In genomic region chr17:29619251-29619650, GRCh38 we compare ENCODE assay signal across 8 cellular contexts. TPM values are rescaled to one million over a fixed set of nuclear protein-coding genes. Genes with fewer than 3 reads are reported as not detected.
DNase-seq lines count a peak whose midpoint lies in the region; ATAC-seq and TF ChIP-seq lines count a peak whose summit lies in the region.

No MANE protein-coding gene starts in this region.

- H3K36me3 Mint-ChIP-seq in T-helper 2 cell treated with Interferon-gamma antibody and Interleukin-4, amounts not matched to agents 5 μg/mL and 100 μg/mL, for 36 hours (ENCODE audit: low read depth) = no peaks in the 10 kb centered on the region

- no peak for ATAC-seq in HG02798 (IDR thresholded peaks at IDR 0.05; ENCODE audit: poor library complexity, unreplicated experiment)

- no peaks in the 10 kb centered on the region for H3K9me3 ChIP-seq in adrenal gland (replicated peaks in 1 of 3)

- H3K9me3 Mint-ChIP-seq in T-helper 2 cell treated with Interferon-gamma antibody and Interleukin-4, amounts not matched to agents 5 μg/mL and 100 μg/mL, for 36 hours = no peaks in the 10 kb centered on the region

- peaks cover 11% of the 10 kb centered on the region for H3K27me3 Mint-ChIP-seq in T-helper 2 cell treated with Interferon-gamma antibody and Interleukin-4, amounts not matched to agents 5 μg/mL and 100 μg/mL, for 36 hours (ENCODE audit: low read depth)

- H3K27ac ChIP-seq in adrenal gland = no peak overlapping the region

- DNase-seq in stimulated activated CD4-positive, alpha-beta T cell treated with anti-CD3 and anti-CD28 coated beads, Interleukin-15, amount 100 ng/mL, for 24 hours = peak; percentile 34
- DNase-seq in stimulated activated CD4-positive, alpha-beta T cell treated with anti-CD3 and anti-CD28 coated beads, Interleukin-4, amount 100 ng/mL, for 1 hour = no peak
- peak; percentile 76 for DNase-seq in NCI-H69 (lab: John Stamatoyannopoulos, UW)
- DNase-seq in fibroblast of mammary gland (ENCODE audit: low read depth) = peak; percentile 48
- DNase-seq in adrenal gland = no peak
- DNase-seq in DMS153 (lab: John Stamatoyannopoulos, UW) = no peak
- DNase-seq in T-helper 2 cell treated with Interferon-gamma antibody and Interleukin-4, amounts not matched to agents 5 μg/mL and 100 μg/mL, for 36 hours (ENCODE audit: low spot score) = no peak

- H3K4me3 ChIP-seq in fibroblast of mammary gland (ENCODE audit: control insufficient read depth, low read depth, low read length) = no peak overlapping the region
- no peak overlapping the region for H3K4me3 ChIP-seq in adrenal gland

- TF ChIP-seq CTCF in fibroblast of mammary gland (conservative IDR thresholded peaks at IDR 0.05; ENCODE audit: control insufficient read depth, insufficient read depth, low read depth, low read length) = peak; percentile 26
- TF ChIP-seq CTCF in adrenal gland (IDR thresholded peaks at IDR 0.05) = no peak

- intact Hi-C loops in adrenal gland (cut with DNase I) = loop anchor here in 1 of 2 donors (5.0 kb wide), 1 partner anchor 37 kb away; no protein-coding TSS in a partner anchor

- TF ChIP-seq POLR2A in adrenal gland (IDR thresholded peaks at IDR 0.05) = no peak

- H3K4me1 Mint-ChIP-seq in T-helper 2 cell treated with Interferon-gamma antibody and Interleukin-4, amounts not matched to agents 5 μg/mL and 100 μg/mL, for 36 hours (ENCODE audit: low read depth) = peaks cover 44% of the 10 kb centered on the region

- H3K4me1 ChIP-seq in adrenal gland (replicated peaks in 1 of 2) = peaks cover 19 to 50% of the 10 kb centered on the region in 2 donors

- no peaks in the 10 kb centered on the region for H3K36me3 ChIP-seq in adrenal gland (replicated peaks in 1 of 2)

- no peak overlapping the region for H3K4me3 Mint-ChIP-seq in T-helper 2 cell treated with Interferon-gamma antibody and Interleukin-4, amounts not matched to agents 5 μg/mL and 100 μg/mL, for 36 hours

- no peaks in the 10 kb centered on the region for H3K27me3 ChIP-seq in adrenal gland

- H3K27ac Mint-ChIP-seq in T-helper 2 cell treated with Interferon-gamma antibody and Interleukin-4, amounts not matched to agents 5 μg/mL and 100 μg/mL, for 36 hours = no peak overlapping the region

RNA-seq across cellular contexts. Expression of gene CORO6, which starts 3.5 kb away (rescaled TPM):
- total RNA-seq in adrenal gland = 10 to 100 TPM in 1 of 8 donors, 1 to 10 TPM in 7; 1.1 to 14.8 (median 5.6) TPM
- 10 to 100 TPM in 2 of 3 donors, under 1 TPM in 1; 0.44 to 34.0 (median 25.5) TPM for polyA plus RNA-seq in adrenal gland

RNA-seq across cellular contexts. Expression of gene ANKRD13B, which starts 26.3 kb away (rescaled TPM):
- 10 to 100 TPM in 1 of 8 donors, 1 to 10 TPM in 7; 2.5 to 11.7 (median 5.4) TPM for total RNA-seq in adrenal gland
- polyA plus RNA-seq in adrenal gland = 10 to 100 TPM in 1 of 3 donors, 1 to 10 TPM in 2; 1.0 to 23.8 (median 7.2) TPM

RNA-seq across cellular contexts. Expression of gene GIT1, which starts 29.8 kb away (rescaled TPM):
- total RNA-seq in adrenal gland = 10 to 100 TPM; 21.3 to 36.6 (median 31.7) TPM
- 10 to 100 TPM; 13.7 to 51.6 (median 33.4) TPM for polyA plus RNA-seq in adrenal gland

RNA-seq across cellular contexts. Expression of gene TP53I13, which starts 50.8 kb away (rescaled TPM):
- total RNA-seq in adrenal gland = 10 to 100 TPM; 22.0 to 70.5 (median 45.2) TPM
- 100 to 1,000 TPM in 2 of 3 donors, 1 to 10 TPM in 1; 4.2 to 163 (median 135) TPM for polyA plus RNA-seq in adrenal gland

RNA-seq across cellular contexts. Expression of gene ABHD15, which starts 52.4 kb away (rescaled TPM):
- total RNA-seq in adrenal gland = 10 to 100 TPM in 1 of 8 donors, 1 to 10 TPM in 7; 4.7 to 11.1 (median 7.5) TPM
- 1 to 10 TPM; 2.9 to 4.1 (median 3.0) TPM for polyA plus RNA-seq in adrenal gland

Comparison
In these comparisons a context has a peak if more than half of its experiments do, and no peak if none do; other contexts are left out.
1. DNase-seq: peak in stimulated activated CD4-positive, alpha-beta T cell treated with anti-CD3 and anti-CD28 coated beads, Interleukin-15, amount 100 ng/mL, for 24 hours (single experiment), NCI-H69 (single experiment) and fibroblast of mammary gland (single experiment); none in stimulated activated CD4-positive, alpha-beta T cell treated with anti-CD3 and anti-CD28 coated beads, Interleukin-4, amount 100 ng/mL, for 1 hour (single experiment), adrenal gland (0 of 7), DMS153 (single experiment) and T-helper 2 cell treated with Interferon-gamma antibody and Interleukin-4, amounts not matched to agents 5 μg/mL and 100 μg/mL, for 36 hours (single experiment).